8 cellular contexts compared by ENCODE assay signal in genomic region chr17:39676198-39676819, GRCh38. TPM values are rescaled to one million over a fixed set of nuclear protein-coding genes. Genes with fewer than 3 reads are reported as not detected.
DNase-seq lines count a peak whose midpoint lies in the region; ATAC-seq, FAIRE-seq and TF ChIP-seq lines count a peak whose summit lies in the region.

No MANE protein-coding gene starts in this region.

- no peaks in the 10 kb centered on the region for H3K79me2 ChIP-seq in DOHH2 (ENCODE audit: control insufficient read depth, low read length)

- H3K4me1 ChIP-seq in DOHH2 (ENCODE audit: control insufficient read depth, low read length) (peaks cover 74% of the 10 kb centered on the region), right atrium auricular region (peaks cover 0 to 89% of the 10 kb centered on the region in 2 donors)

- peak overlapping the region; percentile 51 for H3K27ac ChIP-seq in DOHH2 (ENCODE audit: low read depth, low read length)
- peak overlapping the region; percentile 89 to 96 for H3K27ac ChIP-seq in right atrium auricular region

- H3K36me3 ChIP-seq in DOHH2 (ENCODE audit: control insufficient read depth, low read length) (no peaks in the 10 kb centered on the region), right atrium auricular region (no peaks in the 10 kb centered on the region)

- DNase-seq in Kasumi-1 (lab: John Stamatoyannopoulos, UW) = peak; percentile 62
- DNase-seq in activated CD4-positive, alpha-beta T cell treated with anti-CD3 and anti-CD28 coated beads, Interleukin-2, amount 50 U/mL, for 1 hour = peak; percentile 27
- no peak for DNase-seq in right atrium auricular region (ENCODE audit: low spot score)
- peak; percentile 59 for DNase-seq in superior temporal gyrus (ENCODE audit: extremely low spot score)
- no peak for DNase-seq in D721Med (ENCODE audit: insufficient read length, low spot score)
- no peak for DNase-seq in epidermal melanocyte (ENCODE audit: insufficient read length, low spot score)

- TF ChIP-seq CTCF in DOHH2 (IDR thresholded peaks at IDR 0.05; ENCODE audit: low read depth, low read length, poor library complexity, severe bottlenecking) = no peak
- TF ChIP-seq CTCF in right atrium auricular region (IDR thresholded peaks at IDR 0.05) = no peak
- no peak for TF ChIP-seq CTCF in D721Med (IDR thresholded peaks at IDR 0.05; ENCODE audit: insufficient read depth, missing control alignments)

- no peaks in the 10 kb centered on the region for H3K9me2 ChIP-seq in DOHH2 (replicated peaks; ENCODE audit: control insufficient read depth, low read length)

- H3K4me3 ChIP-seq in DOHH2 (ENCODE audit: low read length) (no peak overlapping the region), right atrium auricular region (no peak overlapping the region)

- no peak for FAIRE-seq in D721Med (lab: Jason Lieb, UNC)

- no peaks in the 10 kb centered on the region for H4K20me1 ChIP-seq in DOHH2 (ENCODE audit: control insufficient read depth, insufficient read depth, low read depth, low read length)

- ATAC-seq in HG03469 (IDR thresholded peaks at IDR 0.05; ENCODE audit: unreplicated experiment) = no peak

- no peaks in the 10 kb centered on the region for H3K9me3 ChIP-seq in DOHH2 (ENCODE audit: control insufficient read depth, insufficient read depth, low read length)
- no peaks in the 10 kb centered on the region for H3K9me3 ChIP-seq in right atrium auricular region

- peaks cover 2% of the 10 kb centered on the region; the same call in 1 of the 2 replicates for H3F3A ChIP-seq in DOHH2 (ENCODE audit: control insufficient read depth, insufficient read depth)

- H3K4me2 ChIP-seq in DOHH2 (ENCODE audit: low read length) = peak overlapping the region; percentile 46

- H3K27me3 ChIP-seq in DOHH2 (ENCODE audit: control insufficient read depth, low read length) (0 out of 2 replicates have a peak, but pooled peaks cover 3% of the 10 kb centered on the region), right atrium auricular region (no peaks in the 10 kb centered on the region)

RNA-seq across cellular contexts. Expression of gene PNMT, which starts 8.1 kb away (rescaled TPM):
- total RNA-seq in right atrium auricular region = 10 to 100 TPM; 14.9 to 26.2 TPM

RNA-seq across cellular contexts. Expression of gene TCAP, which starts 11.2 kb away (rescaled TPM):
- total RNA-seq in right atrium auricular region = 1,000 to 10,000 TPM; 3,380 to 5,284 TPM

RNA-seq across cellular contexts. Expression of gene PGAP3, which starts 11.5 kb away (rescaled TPM):
- total RNA-seq in right atrium auricular region = 10 to 100 TPM; 14.0 to 21.6 TPM

RNA-seq across cellular contexts. Expression of gene ERBB2, which starts 23.6 kb away (rescaled TPM):
- 10 to 100 TPM; 73.5 to 85.5 TPM for total RNA-seq in right atrium auricular region

RNA-seq across cellular contexts. Expression of gene STARD3, which starts 39.4 kb away (rescaled TPM):
- total RNA-seq in right atrium auricular region = 10 to 100 TPM; 18.5 to 22.2 TPM

Comparison
In these comparisons a context has a peak if more than half of its experiments do, and no peak if none do; other contexts are left out.
1. DNase-seq: peak in Kasumi-1 (2 of 2), activated CD4-positive, alpha-beta T cell treated with anti-CD3 and anti-CD28 coated beads, Interleukin-2, amount 50 U/mL, for 1 hour (single experiment) and superior temporal gyrus (single experiment); none in right atrium auricular region (single experiment), D721Med (single experiment) and epidermal melanocyte (single experiment).